23 cellular contexts compared by ENCODE assay signal in genomic region chr1:163980391-163980790, GRCh38.
A peak's percentile ranks its signal among the peaks of the same experiment; 100 is the strongest.
DNase-seq lines count a peak whose midpoint lies in the region; TF ChIP-seq lines count a peak whose summit lies in the region.
"Had no signal": no experiment of that assay in that cellular context is flagged by ENCODE, and none has a peak within 500 bp of the region (broad histone marks: within the 10 kb centered on the region; RNA-seq: fewer than 3 reads in every experiment).

No MANE protein-coding gene starts in this region.

- no peak overlapping the region for H3K27ac Mint-ChIP-seq in endothelial cell (ENCODE audit: unreplicated experiment)
- H3K27ac Mint-ChIP-seq: activated CD8-positive, alpha-beta T cell treated with anti-CD3 and anti-CD28 coated beads, Interleukin-2, amount 10 ng/mL, durations not matched to agents 7 days and 5 days; HFFc6; IgD-negative memory B cell; type B pancreatic cell had no signal

- H3K4me1 Mint-ChIP-seq in endothelial cell (ENCODE audit: unreplicated experiment), result no peaks in the 10 kb centered on the region
- H3K4me1 Mint-ChIP-seq: IgD-negative memory B cell had no signal

- no peak overlapping the region for H3K4me3 Mint-ChIP-seq in endothelial cell (ENCODE audit: unreplicated experiment)
- H3K4me3 Mint-ChIP-seq: activated CD8-positive, alpha-beta T cell treated with anti-CD3 and anti-CD28 coated beads, Interleukin-2, amount 10 ng/mL, durations not matched to agents 7 days and 5 days; HFFc6; IgD-negative memory B cell; type B pancreatic cell had no signal

- H3K36me3 Mint-ChIP-seq in endothelial cell (ENCODE audit: low read depth, unreplicated experiment), result no peaks in the 10 kb centered on the region
- H3K36me3 Mint-ChIP-seq: type B pancreatic cell had no signal

- no peaks in the 10 kb centered on the region for H3K9me3 Mint-ChIP-seq in endothelial cell (ENCODE audit: unreplicated experiment)
- H3K9me3 Mint-ChIP-seq: HFFc6, type B pancreatic cell had no signal

- DNase-seq in NCI-H1105 treated with DMSO at 0.1 percent for 48 hours (lab: John Stamatoyannopoulos, UW) (peak; percentile 94), NCI-H2081 (lab: John Stamatoyannopoulos, UW) (peak; percentile 65 to 90), NCI-H510A (lab: John Stamatoyannopoulos, UW) (peak; percentile 53), SW480 (ENCODE audit: low spot score) (peak; percentile 43), COLO829 (ENCODE audit: low spot score) (no peak), retina (no peak), NOMO-1 treated with dmso at 0.1 percent for 144 hours (lab: John Stamatoyannopoulos, UW; ENCODE audit: unreplicated experiment) (no peak), endothelial cell (ENCODE audit: low spot score) (no peak)
- DNase-seq: activated CD4-positive, alpha-beta T cell treated with anti-CD3 and anti-CD28 coated beads for 1 hour; activated CD8-positive, alpha-beta T cell treated with anti-CD3 and anti-CD28 coated beads, Interleukin-2, amount 10 ng/mL, durations not matched to agents 7 days and 5 days; activated effector memory CD4-positive, alpha-beta T cell treated with anti-CD3 and anti-CD28 coated beads, Interleukin-2, amount 50 U/mL, for 16 hours; activated T-cell treated with anti-CD3 and anti-CD28 coated beads for 4 hours; DMS 273 treated with DMSO at 0.1 percent for 48 hours; GF-D8; GM23248; HFFc6; lower lobe of right lung; NCI-H1694; NK-92 treated with Interleukin-12 subunit alpha and Interleukin-12 subunit beta, amount 100 ng/mL, for 24 hours; Peyer's patch; psoas muscle had no signal

- no peak for TF ChIP-seq CTCF in endothelial cell (IDR thresholded peaks at IDR 0.05; ENCODE audit: unreplicated experiment)

- H3K27me3 Mint-ChIP-seq in endothelial cell (ENCODE audit: unreplicated experiment), result no peaks in the 10 kb centered on the region
- H3K27me3 Mint-ChIP-seq: IgD-negative memory B cell, type B pancreatic cell had no signal

Comparison
In these comparisons a context has a peak if more than half of its experiments do, and no peak if none do; other contexts are left out.
1. DNase-seq: peak in NCI-H1105 treated with DMSO at 0.1 percent for 48 hours (single experiment), NCI-H2081 (2 of 2), NCI-H510A (single experiment) and SW480 (single experiment); none in COLO829 (single experiment), retina (single experiment), NOMO-1 treated with dmso at 0.1 percent for 144 hours (single experiment) and endothelial cell (single experiment).